ENCODE assay signal across 8 cellular contexts in genomic region chr14:73136085-73136386, GRCh38. TPM values are rescaled to one million over a fixed set of nuclear protein-coding genes. Genes with fewer than 3 reads are reported as not detected.
DNase-seq lines count a peak whose midpoint lies in the region; ATAC-seq and TF ChIP-seq lines count a peak whose summit lies in the region.

No MANE protein-coding gene starts in this region.

- no peak for TF ChIP-seq CTCF in cardiac muscle cell (IDR thresholded peaks at IDR 0.05; ENCODE audit: low read depth, low read length)
- TF ChIP-seq CTCF in brain (conservative IDR thresholded peaks at IDR 0.05), result no peak
- TF ChIP-seq CTCF in upper lobe of right lung (IDR thresholded peaks at IDR 0.05), result no peak

- no peak for ATAC-seq in upper lobe of right lung
- ATAC-seq in HG02840 (IDR thresholded peaks at IDR 0.05; ENCODE audit: low FRiP score, unreplicated experiment), result no peak
- ATAC-seq in GM19351 (IDR thresholded peaks at IDR 0.05; ENCODE audit: unreplicated experiment), result no peak

- H3K9ac ChIP-seq in mesendoderm (ENCODE audit: low read length), result no peak overlapping the region

- no peak overlapping the region for H2BK15ac ChIP-seq in mesendoderm (replicated peaks; ENCODE audit: low read depth)

- peaks cover 7% of the 10 kb centered on the region for H3K27me3 Mint-ChIP-seq in brain

- H3K79me2 ChIP-seq in mesendoderm (ENCODE audit: control insufficient read depth, insufficient read depth, low read length), result peaks cover 12% of the 10 kb centered on the region

- H3K56ac ChIP-seq in mesendoderm (ENCODE audit: low read length), result no peak overlapping the region

- no peak overlapping the region for H4K8ac ChIP-seq in mesendoderm (ENCODE audit: low read depth, low read length)

- no peak overlapping the region for H2BK5ac ChIP-seq in mesendoderm (ENCODE audit: low read length)

- H3K9me3 Mint-ChIP-seq in brain, result peaks cover 0 to 10% (median 0%) of the 10 kb centered on the region in 5 experiments

- H3K4me3 ChIP-seq in cardiac muscle cell (peak overlapping the region; percentile 73), mesendoderm (ENCODE audit: low read length) (no peak overlapping the region), upper lobe of right lung (peak overlapping the region; percentile 85)

- H3K27ac Mint-ChIP-seq in brain, result peak overlapping the region; percentile 82 to 99 (median 98)

- no CpG with 5 or more reads among the region's 16 CpGs for WGBS in mesendoderm (ENCODE audit: extremely low coverage, insufficient coverage, low lambda C conversion rate)

- no peak overlapping the region for H3K27ac ChIP-seq in cardiac muscle cell
- H3K27ac ChIP-seq in mesendoderm (ENCODE audit: low read depth, low read length), result no peak overlapping the region
- H3K27ac ChIP-seq in upper lobe of right lung, result peak overlapping the region; percentile 98

- no peaks in the 10 kb centered on the region for H3K9me3 ChIP-seq in cardiac muscle cell (ENCODE audit: low read depth)
- no peaks in the 10 kb centered on the region for H3K9me3 ChIP-seq in upper lobe of right lung

- intact Hi-C loops in cardiac septum (cut with DNase I), result loop anchor here (5.0 kb wide), 1 partner anchor 109 kb away; the partner anchor contains the start of gene ZFYVE1
- intact Hi-C loops in upper lobe of right lung (cut with DNase I), result no loop called here

- H2AK5ac ChIP-seq in mesendoderm (ENCODE audit: low read length), result no peak overlapping the region

- H3K36me3 Mint-ChIP-seq in brain, result peaks cover 12% of the 10 kb centered on the region

- H3K23ac ChIP-seq in mesendoderm (ENCODE audit: low read length), result no peak overlapping the region

- H3K36me3 ChIP-seq in cardiac muscle cell, result no peaks in the 10 kb centered on the region
- H3K36me3 ChIP-seq in mesendoderm (ENCODE audit: control insufficient read depth, insufficient read depth, low read length), result no peaks in the 10 kb centered on the region
- H3K36me3 ChIP-seq in upper lobe of right lung, result no peaks in the 10 kb centered on the region

- no peak overlapping the region for H4K5ac ChIP-seq in mesendoderm (ENCODE audit: low read length)

- H3K4me1 Mint-ChIP-seq in brain, result peaks cover 27% of the 10 kb centered on the region

- H3K4me1 ChIP-seq in cardiac muscle cell (ENCODE audit: low read depth) (peaks cover 6% of the 10 kb centered on the region), mesendoderm (ENCODE audit: control insufficient read depth, low read depth, low read length) (peaks cover 2% of the 10 kb centered on the region), upper lobe of right lung (peaks cover 17% of the 10 kb centered on the region)

- H3K27me3 ChIP-seq in cardiac muscle cell (no peaks in the 10 kb centered on the region), mesendoderm (ENCODE audit: insufficient read depth, low read length, poor library complexity) (no peaks in the 10 kb centered on the region), upper lobe of right lung (no peaks in the 10 kb centered on the region)

- peaks cover 10% of the 10 kb centered on the region for H3K79me1 ChIP-seq in mesendoderm (ENCODE audit: low read length)

- H3K4ac ChIP-seq in mesendoderm (ENCODE audit: low read depth, low read length), result no peak overlapping the region

- peak overlapping the region; percentile 85 to 91 (median 88) for H3K4me3 Mint-ChIP-seq in brain

- peak overlapping the region; percentile 27 for H3K4me2 ChIP-seq in mesendoderm (ENCODE audit: low read length)

- H2BK120ac ChIP-seq in mesendoderm (ENCODE audit: low read depth, low read length), result no peak overlapping the region

- H3K18ac ChIP-seq in mesendoderm (ENCODE audit: low read length), result no peak overlapping the region

- no peak for DNase-seq in cardiac muscle cell (ENCODE audit: low read depth in 1 of 2, low spot score in 1 of 2)
- no peak for DNase-seq in cardiac septum (ENCODE audit: low spot score)
- DNase-seq in mesendoderm, result no peak
- DNase-seq in upper lobe of right lung, result no peak
- DNase-seq in effector CD8-positive, alpha-beta T cell (lab: John Stamatoyannopoulos, UW), result no peak

RNA-seq across cellular contexts. Expression of gene PSEN1, which starts 0.3 kb away (rescaled TPM):
- total RNA-seq in cardiac muscle cell (31.7 and 36.3 TPM in 2 replicates), cardiac septum (20.5 TPM), upper lobe of right lung (63.9 TPM)
- polyA plus RNA-seq in cardiac muscle cell (48.8 and 49.7 TPM in 2 replicates), brain (ENCODE audit: insufficient read depth, low read depth, low replicate concordance) (58.5 TPM)
- 20.8 TPM for polyA plus RNA-seq in mesendoderm (2013, experiment 1 of 2)
- polyA plus RNA-seq in mesendoderm (2013, experiment 2 of 2), result 21.7 TPM
